In the genomic region with DNA sequence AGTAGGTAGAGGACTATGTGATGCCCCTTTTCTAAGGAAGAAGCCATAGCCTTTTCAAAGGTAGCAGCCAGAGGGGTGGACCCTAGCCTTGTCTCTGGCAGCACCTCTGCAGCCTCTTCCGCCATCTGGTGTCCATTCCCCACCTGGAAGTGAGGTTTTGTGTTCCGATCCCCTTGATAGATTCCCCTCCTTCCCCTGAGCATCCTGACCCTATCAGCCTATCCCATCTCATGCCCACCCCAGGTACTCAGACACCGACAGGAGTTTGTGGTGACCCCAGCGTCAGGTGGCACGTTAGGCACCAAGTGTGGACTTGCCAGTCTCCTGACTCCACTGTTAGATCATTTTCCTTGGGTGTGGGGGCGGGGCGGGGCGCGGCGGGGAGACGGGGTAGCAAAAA, we compare ENCODE assay signal across 1 cellular context.
TF ChIP-seq lines count a peak whose summit lies in the region.

No MANE protein-coding gene starts in this region.

TF ChIP-seq in HepG2, 621 proteins besides CTCF, POLR2A, EP300 and RAD21:
- TF ChIP-seq JUNB (CRISPR knock-in tag; IDR thresholded peaks at IDR 0.05; ENCODE audit: borderline replicate concordance) (no peak), KDM5A (IDR thresholded peaks at IDR 0.05; ENCODE audit: borderline replicate concordance, low read length) (no peak), ZNF160 (CRISPR knock-in tag; IDR thresholded peaks at IDR 0.05) (no peak), ZMAT3 (CRISPR knock-in tag; conservative IDR thresholded peaks at IDR 0.05) (0 out of 2 replicates have a peak, but pooled peaks have one; percentile 36), SAP130 (CRISPR knock-in tag; IDR thresholded peaks at IDR 0.05; ENCODE audit: low read depth) (peak; percentile 16; the same call in 1 of the 2 replicates), SMC3 (IDR thresholded peaks at IDR 0.05; ENCODE audit: low read length) (peak; percentile 41; the same call in 1 of the 2 replicates), XRCC5 (optimal IDR thresholded peaks at IDR 0.05; ENCODE audit: low read length) (peak; percentile 5), STAG1 (CRISPR knock-in tag; IDR thresholded peaks at IDR 0.05) (peak; percentile 61), ZFX (CRISPR knock-in tag; IDR thresholded peaks at IDR 0.05; ENCODE audit: low read depth) (0 out of 2 replicates have a peak, but pooled peaks have one; percentile 23)
- TF ChIP-seq, protein P1, sequence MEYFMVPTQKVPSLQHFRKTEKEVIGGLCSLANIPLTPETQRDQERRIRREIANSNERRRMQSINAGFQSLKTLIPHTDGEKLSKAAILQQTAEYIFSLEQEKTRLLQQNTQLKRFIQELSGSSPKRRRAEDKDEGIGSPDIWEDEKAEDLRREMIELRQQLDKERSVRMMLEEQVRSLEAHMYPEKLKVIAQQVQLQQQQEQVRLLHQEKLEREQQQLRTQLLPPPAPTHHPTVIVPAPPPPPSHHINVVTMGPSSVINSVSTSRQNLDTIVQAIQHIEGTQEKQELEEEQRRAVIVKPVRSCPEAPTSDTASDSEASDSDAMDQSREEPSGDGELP (IDR thresholded peaks at IDR 0.05; ENCODE audit: borderline replicate concordance, low read depth) = no peak
TF ChIP-seq in HepG2: peak in this region for 6.
